18 cellular contexts compared by ENCODE assay signal in genomic region chr1:99268021-99268420, GRCh38. TPM values are rescaled to one million over a fixed set of nuclear protein-coding genes. Genes with fewer than 3 reads are reported as not detected.
"Had no signal": no experiment of that assay in that cellular context is flagged by ENCODE, and none has a peak within 500 bp of the region (broad histone marks: within the 10 kb centered on the region; RNA-seq: fewer than 3 reads in every experiment).

No MANE protein-coding gene starts in this region.

- H3K36me3 ChIP-seq: gastrocnemius medialis, heart right ventricle, right lobe of liver, spleen, upper lobe of right lung had no signal

- H3K4me3 ChIP-seq: gastrocnemius medialis, right lobe of liver, spleen, upper lobe of right lung had no signal

- H3K27ac ChIP-seq: gastrocnemius medialis, heart right ventricle, right lobe of liver, spleen, upper lobe of right lung had no signal

- H3K4me1 ChIP-seq: right lobe of liver had no signal

- H3K9me3 ChIP-seq: gastrocnemius medialis, right lobe of liver, upper lobe of right lung had no signal

- H3K27me3 ChIP-seq: right lobe of liver had no signal

- H3K4me1 Mint-ChIP-seq: activated CD4-positive, alpha-beta T cell treated with anti-CD3 and anti-CD28 coated beads, Interleukin-2, amount 10 ng/mL, durations not matched to agents 7 days and 5 days; activated T-helper 17 cell treated with anti-CD3 and anti-CD28 coated beads, Interleukin-2, amount 50 U/mL, for 72 hours; nephron had no signal

- DNase-seq: activated CD4-positive, alpha-beta T cell treated with anti-CD3 and anti-CD28 coated beads, Interleukin-2, amount 10 ng/mL, durations not matched to agents 7 days and 5 days; activated naive CD4-positive, alpha-beta T cell treated with Interleukin-2 at 50 U/mL for 16 hours; activated naive CD8-positive, alpha-beta T cell treated with anti-CD3 and anti-CD28 coated beads, Interleukin-2, amount 50 U/mL, for 24 hours; aorta; gastrocnemius medialis; heart right ventricle; mesendoderm; occipital lobe; right lobe of liver; spleen; stimulated activated naive CD8-positive, alpha-beta T cell treated with anti-CD3 and anti-CD28 coated beads, Interleukin-15, amount 100 ng/mL, for 72 hours; upper lobe of right lung had no signal

- H3K9me3 Mint-ChIP-seq: activated T-helper 17 cell treated with anti-CD3 and anti-CD28 coated beads, Interleukin-2, amount 50 U/mL, for 72 hours; nephron; T-helper 2 cell treated with Interferon-gamma antibody and Interleukin-4, amounts not matched to agents 5 μg/mL and 100 μg/mL, for 36 hours had no signal

- ATAC-seq: activated naive CD8-positive, alpha-beta T cell treated with anti-CD3 and anti-CD28 coated beads, Interleukin-2, amount 50 U/mL, for 24 hours; activated T-helper 17 cell treated with anti-CD3 and anti-CD28 coated beads, Interleukin-2, amount 50 U/mL, for 72 hours; esophagus mucosa; gastrocnemius medialis; heart right ventricle; right lobe of liver; stimulated activated naive CD8-positive, alpha-beta T cell treated with anti-CD3 and anti-CD28 coated beads, Interleukin-15, amount 100 ng/mL, for 72 hours; upper lobe of right lung had no signal

- H3K27ac Mint-ChIP-seq: activated CD4-positive, alpha-beta T cell treated with anti-CD3 and anti-CD28 coated beads, Interleukin-2, amount 10 ng/mL, durations not matched to agents 7 days and 5 days; activated naive CD8-positive, alpha-beta T cell treated with anti-CD3 and anti-CD28 coated beads, Interleukin-2, amount 50 U/mL, for 24 hours; activated T-helper 17 cell treated with anti-CD3 and anti-CD28 coated beads, Interleukin-2, amount 50 U/mL, for 72 hours; nephron; stimulated activated naive CD8-positive, alpha-beta T cell treated with anti-CD3 and anti-CD28 coated beads, Interleukin-15, amount 100 ng/mL, for 72 hours; T-helper 2 cell treated with Interferon-gamma antibody and Interleukin-4, amounts not matched to agents 5 μg/mL and 100 μg/mL, for 36 hours had no signal

- H3K4me3 Mint-ChIP-seq: activated CD4-positive, alpha-beta T cell treated with anti-CD3 and anti-CD28 coated beads, Interleukin-2, amount 10 ng/mL, durations not matched to agents 7 days and 5 days; activated naive CD8-positive, alpha-beta T cell treated with anti-CD3 and anti-CD28 coated beads, Interleukin-2, amount 50 U/mL, for 24 hours; activated T-helper 17 cell treated with anti-CD3 and anti-CD28 coated beads, Interleukin-2, amount 50 U/mL, for 72 hours; nephron; stimulated activated naive CD8-positive, alpha-beta T cell treated with anti-CD3 and anti-CD28 coated beads, Interleukin-15, amount 100 ng/mL, for 72 hours; T-helper 2 cell treated with Interferon-gamma antibody and Interleukin-4, amounts not matched to agents 5 μg/mL and 100 μg/mL, for 36 hours had no signal

RNA-seq across cellular contexts. Expression of gene PLPPR4, which starts 3.7 kb away (rescaled TPM):
- total RNA-seq: activated CD4-positive, alpha-beta T cell treated with anti-CD3 and anti-CD28 coated beads, Interleukin-2, amount 10 ng/mL, durations not matched to agents 7 days and 5 days; activated T-helper 17 cell treated with anti-CD3 and anti-CD28 coated beads, Interleukin-2, amount 50 U/mL, for 72 hours; bronchial epithelial cell; pulmonary artery endothelial cell had no signal
